Comparison of ENCODE assay signal across 8 cellular contexts in genomic region chr3:167735233-167736107, GRCh38. TPM values are rescaled to one million over a fixed set of nuclear protein-coding genes. Genes with fewer than 3 reads are reported as not detected.
DNase-seq lines count a peak whose midpoint lies in the region; ATAC-seq and TF ChIP-seq lines count a peak whose summit lies in the region.

A gene with protein sequence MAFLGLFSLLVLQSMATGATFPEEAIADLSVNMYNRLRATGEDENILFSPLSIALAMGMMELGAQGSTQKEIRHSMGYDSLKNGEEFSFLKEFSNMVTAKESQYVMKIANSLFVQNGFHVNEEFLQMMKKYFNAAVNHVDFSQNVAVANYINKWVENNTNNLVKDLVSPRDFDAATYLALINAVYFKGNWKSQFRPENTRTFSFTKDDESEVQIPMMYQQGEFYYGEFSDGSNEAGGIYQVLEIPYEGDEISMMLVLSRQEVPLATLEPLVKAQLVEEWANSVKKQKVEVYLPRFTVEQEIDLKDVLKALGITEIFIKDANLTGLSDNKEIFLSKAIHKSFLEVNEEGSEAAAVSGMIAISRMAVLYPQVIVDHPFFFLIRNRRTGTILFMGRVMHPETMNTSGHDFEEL (plus strand): TSS chr3:167735721. CDS start chr3:167789129, 53,408 bp downstream.

- peaks cover 4% of the 10 kb centered on the region for H3K4me1 ChIP-seq in colonic mucosa

- no peaks in the 10 kb centered on the region for H3K9me3 ChIP-seq in colonic mucosa

- peak within 1 kb of the TSS; percentile 95 for H3K27ac ChIP-seq in colonic mucosa

- H3K36me3 ChIP-seq in colonic mucosa: no peaks in the 10 kb centered on the region

- DNase-seq in AML-193 (lab: John Stamatoyannopoulos, UW): peak; percentile 93 to 96
- DNase-seq in NCI-H345 (lab: John Stamatoyannopoulos, UW): peak; percentile 93
- peak; percentile 76 for DNase-seq in activated CD4-positive, CD25-positive, alpha-beta regulatory T cell treated with anti-CD3 and anti-CD28 coated beads, Interleukin-2, amount 50 U/mL, for 72 hours
- DNase-seq in colonic mucosa: peak; percentile 92
- peak; percentile 96 for DNase-seq in left kidney (ENCODE audit: low read depth, low spot score)
- DNase-seq in stimulated activated CD4-positive, alpha-beta T cell treated with anti-CD3 and anti-CD28 coated beads, Interleukin-1b, Interleukin-23, amount 100 ng/mL, for 48 hours: peak; percentile 77

- intact Hi-C loops in colonic mucosa (cut with DNase I): loop anchor here (10.0 kb wide), 1 partner anchor 309 kb away; no protein-coding TSS in a partner anchor

- peak within 1 kb of the TSS; percentile 86 for H3K4me3 ChIP-seq in colonic mucosa

- TF ChIP-seq CTCF in colonic mucosa (IDR thresholded peaks at IDR 0.05): no peak

- H3K9ac ChIP-seq in colonic mucosa (ENCODE audit: low read depth in 2 of 2, low read length in 2 of 2): peak within 1 kb of the TSS; percentile 85 to 88

- ATAC-seq in GM19043 (IDR thresholded peaks at IDR 0.05; ENCODE audit: low read depth, unreplicated experiment) (peak; percentile 50), HG03342 (IDR thresholded peaks at IDR 0.05; ENCODE audit: unreplicated experiment) (peak; percentile 56)

- no peaks in the 10 kb centered on the region for H3K27me3 ChIP-seq in colonic mucosa

RNA-seq across cellular contexts. Expression of the gene that starts here (rescaled TPM):
- total RNA-seq in colonic mucosa: 1 to 10 TPM; 1.1 to 1.3 TPM

Comparison
In these comparisons a context has a peak if more than half of its experiments do, and no peak if none do; other contexts are left out.
1. Peak in every context shown above with its lines: DNase-seq, ATAC-seq, H3K4me3 ChIP-seq and H3K27ac ChIP-seq.